In the genomic region with DNA sequence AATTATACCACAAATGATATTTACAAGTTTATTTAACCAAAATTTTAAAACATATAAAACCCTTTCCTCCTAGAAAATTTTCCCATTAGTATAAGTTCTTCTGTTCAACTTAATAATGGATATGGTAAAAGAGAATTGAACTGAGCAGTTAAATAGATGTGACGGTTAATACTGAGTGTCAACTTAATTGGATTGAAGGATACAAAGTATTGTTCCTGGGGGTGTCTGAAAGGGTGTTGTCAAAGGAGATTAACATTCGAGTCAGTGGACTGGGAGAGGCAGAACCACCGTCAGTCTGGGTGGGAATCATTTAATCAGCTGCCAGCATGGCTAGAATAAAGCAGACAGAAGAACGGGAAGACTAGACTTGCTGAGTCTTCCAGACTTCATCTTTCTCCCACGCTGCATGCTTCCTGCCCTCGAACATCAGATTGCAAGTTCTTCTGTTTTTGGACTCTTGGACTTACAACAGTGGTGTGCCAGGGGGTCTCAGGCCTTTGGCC, we compare ENCODE assay signal across 18 cellular contexts.
DNase-seq lines count a peak whose midpoint lies in the region; ATAC-seq, FAIRE-seq and TF ChIP-seq lines count a peak whose summit lies in the region.
"Had no signal": no experiment of that assay in that cellular context is flagged by ENCODE, and none has a peak within 500 bp of the region (broad histone marks: within the 10 kb centered on the region; RNA-seq: fewer than 3 reads in every experiment).

No MANE protein-coding gene starts in this region.

- no peak overlapping the region for H3K4me3 ChIP-seq in neural progenitor cell
- H3K4me3 ChIP-seq: GM23248 had no signal

- H3K4me1 Mint-ChIP-seq in neural progenitor cell (peaks cover 10% of the 10 kb centered on the region), T-helper 17 cell (no peaks in the 10 kb centered on the region)
- H3K4me1 Mint-ChIP-seq: CD4-positive, alpha-beta memory T cell had no signal

- no peaks in the 10 kb centered on the region for H3K36me3 ChIP-seq in neural progenitor cell

- H3K79me2 ChIP-seq in neural progenitor cell (ENCODE audit: low read depth), result no peaks in the 10 kb centered on the region

- H3K4me3 Mint-ChIP-seq in neural progenitor cell (no peak overlapping the region), T-helper 17 cell (no peak overlapping the region)
- H3K4me3 Mint-ChIP-seq: CD4-positive, alpha-beta memory T cell had no signal

- H3K36me3 Mint-ChIP-seq in neural progenitor cell (peaks cover under 1% of the 10 kb centered on the region), T-helper 17 cell (ENCODE audit: low read depth) (no peaks in the 10 kb centered on the region)
- H3K36me3 Mint-ChIP-seq: CD4-positive, alpha-beta memory T cell had no signal

- peaks cover 2% of the 10 kb centered on the region for H3K9me3 Mint-ChIP-seq in neural progenitor cell

- H3K4me1 ChIP-seq in neural progenitor cell, result peaks cover 11% of the 10 kb centered on the region

- peaks cover 5% of the 10 kb centered on the region for H3K27me3 Mint-ChIP-seq in neural progenitor cell (ENCODE audit: insufficient read depth, low read depth)
- no peaks in the 10 kb centered on the region for H3K27me3 Mint-ChIP-seq in T-helper 17 cell
- H3K27me3 Mint-ChIP-seq: CD4-positive, alpha-beta memory T cell had no signal

- TF ChIP-seq CTCF in neural progenitor cell (IDR thresholded peaks at IDR 0.05) (no peak), GM10266 (IDR thresholded peaks at IDR 0.05; ENCODE audit: control insufficient read depth, insufficient read depth, low read depth, missing control alignments) (no peak)

- H2AFZ ChIP-seq in neural progenitor cell (replicated peaks), result no peak overlapping the region
- H2AFZ ChIP-seq: GM23248 had no signal

- no peak overlapping the region for H3K9ac ChIP-seq in neural progenitor cell
- H3K9ac ChIP-seq: GM23248 had no signal

- ATAC-seq in T-helper 17 cell (no peak), Right ventricle myocardium superior (ENCODE audit: poor library complexity) (no peak)

- DNase-seq in UCSD-AML1 (lab: John Stamatoyannopoulos, UW; ENCODE audit: unreplicated experiment) (peak; percentile 4), neural progenitor cell (ENCODE audit: low spot score) (peak; percentile 76), urothelium cell line (ENCODE audit: low spot score) (no peak), T-helper 17 cell (no peak), GM10266 (ENCODE audit: extremely low spot score) (no peak), Right ventricle myocardium superior (no peak)
- DNase-seq: C1 segment of cervical spinal cord; Calu3; CD4-positive, alpha-beta memory T cell; COR-L47; DMS53; DMS79 treated with DMSO at 0.1 percent for 48 hours; GF-D8; GM23248; H7; HCEC 1CT had no signal

- H3K27ac Mint-ChIP-seq in neural progenitor cell (no peak overlapping the region), T-helper 17 cell (no peak overlapping the region)
- H3K27ac Mint-ChIP-seq: CD4-positive, alpha-beta memory T cell had no signal

- H3F3A ChIP-seq in neural progenitor cell (ENCODE audit: low read depth), result peaks cover 4% of the 10 kb centered on the region

- H3K9me3 ChIP-seq in neural progenitor cell (ENCODE audit: low read depth) (no peaks in the 10 kb centered on the region), T-helper 17 cell (ENCODE audit: control insufficient read depth, low read length, poor library complexity, severe bottlenecking) (no peaks in the 10 kb centered on the region)

- no peak overlapping the region for H3K4me2 ChIP-seq in neural progenitor cell

- H4K20me1 ChIP-seq in neural progenitor cell (ENCODE audit: low read depth), result no peaks in the 10 kb centered on the region

- H3K27ac ChIP-seq in neural progenitor cell, result no peak overlapping the region
- H3K27ac ChIP-seq: GM23248 had no signal

- FAIRE-seq in urothelium cell line (lab: Jason Lieb, UNC), result peak; percentile 13
- FAIRE-seq: GM12892, H1 had no signal

- intact Hi-C loops in Right ventricle myocardium superior (cut with DNase I), result no loop called here

- H3K27me3 ChIP-seq in neural progenitor cell, result no peaks in the 10 kb centered on the region

Comparison
In these comparisons a context has a peak if more than half of its experiments do, and no peak if none do; other contexts are left out.
1. DNase-seq: peak in UCSD-AML1 (single experiment) and neural progenitor cell (single experiment); none in urothelium cell line (single experiment), T-helper 17 cell (0 of 3), GM10266 (single experiment) and Right ventricle myocardium superior (single experiment).